In the genomic region with DNA sequence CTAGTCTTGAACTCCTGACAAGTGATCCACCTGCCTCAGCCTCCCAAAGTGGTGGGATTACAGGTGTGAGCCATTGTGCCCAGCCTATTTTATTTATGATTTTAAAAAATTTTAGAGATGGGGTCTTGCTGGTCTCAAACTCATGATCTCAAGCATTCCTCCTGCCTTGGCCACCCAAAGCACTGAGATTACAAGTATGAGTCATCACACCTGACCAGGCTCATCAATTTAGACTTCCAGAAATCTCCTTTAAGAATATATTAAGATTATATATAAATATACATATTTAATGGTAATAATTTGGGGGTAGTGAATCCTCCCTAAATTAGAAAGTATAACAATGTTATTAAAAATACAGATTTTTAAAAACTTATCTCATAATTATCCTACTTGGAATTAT, we compare ENCODE assay signal across 20 cellular contexts. TPM values are rescaled to one million over a fixed set of nuclear protein-coding genes. Genes with fewer than 3 reads are reported as not detected.
A peak's percentile ranks its signal among the peaks of the same experiment; 100 is the strongest.
DNase-seq lines count a peak whose midpoint lies in the region; ATAC-seq and TF ChIP-seq lines count a peak whose summit lies in the region.
"Had no signal": no experiment of that assay in that cellular context is flagged by ENCODE, and none has a peak within 500 bp of the region (broad histone marks: within the 10 kb centered on the region; RNA-seq: fewer than 3 reads in every experiment).

No MANE protein-coding gene starts in this region.

- H3K4me3 ChIP-seq in heart left ventricle (no peak overlapping the region), breast epithelium (no peak overlapping the region), sigmoid colon (no peak overlapping the region), vagina (no peak overlapping the region)

- ATAC-seq in heart left ventricle (no peak), left ventricle myocardium superior (no peak)
- no peak for ATAC-seq in activated CD8-positive, alpha-beta T cell treated with anti-CD3 and anti-CD28 coated beads for 36 hours
- ATAC-seq: HepG2, PC-3, SK-N-SH treated with all-trans-retinoic acid at 6 μM for 48 hours had no signal

- intact Hi-C loops in heart left ventricle (cut with DNase I) (loop anchor here in 2 of 10 donors (2.0 kb wide), 2 partner anchors 15 to 21 kb away; no protein-coding TSS in a partner anchor), left ventricle myocardium superior (cut with micrococcal nuclease) (no loop called here), breast epithelium (cut with DNase I; ENCODE audit: low total_unique reads) (no loop called here), sigmoid colon (cut with DNase I) (loop anchor here (5.0 kb wide), 1 partner anchor 82 kb away; the partner anchor contains the start of gene DLD), vagina (cut with DNase I) (no loop called here)
- intact Hi-C loops in activated CD8-positive, alpha-beta T cell treated with anti-CD3 and anti-CD28 coated beads for 36 hours (cut with micrococcal nuclease): no loop called here

- no peaks in the 10 kb centered on the region for H3K4me1 Mint-ChIP-seq in activated CD8-positive, alpha-beta T cell treated with anti-CD3 and anti-CD28 coated beads for 36 hours (ENCODE audit: low read depth)

- no peak for TF ChIP-seq EP300 in sigmoid colon (IDR thresholded peaks at IDR 0.05)

- H3K4me1 ChIP-seq in heart left ventricle (peaks cover 0 to 64% (median 46%) of the 10 kb centered on the region in 12 donors), breast epithelium (peaks cover 0 to 4% of the 10 kb centered on the region in 2 donors), sigmoid colon (peaks cover 0 to 38% (median 27%) of the 10 kb centered on the region in 4 donors), vagina (peaks cover 31% of the 10 kb centered on the region)

- no peaks in the 10 kb centered on the region for H3K9me3 ChIP-seq in heart left ventricle
- H3K9me3 ChIP-seq in breast epithelium: no peaks in the 10 kb centered on the region
- no peaks in the 10 kb centered on the region for H3K9me3 ChIP-seq in sigmoid colon
- H3K9me3 ChIP-seq in vagina: no peaks in the 10 kb centered on the region
- H3K9me3 ChIP-seq: Caco-2 had no signal

- H3K36me3 ChIP-seq in heart left ventricle (peaks cover 0 to 77% (median 40%) of the 10 kb centered on the region in 9 donors), breast epithelium (peaks cover 8% of the 10 kb centered on the region), sigmoid colon (peaks cover 13 to 87% (median 39%) of the 10 kb centered on the region in 4 donors), vagina (peaks cover 0 to 14% of the 10 kb centered on the region in 2 donors)

- no peak for DNase-seq in heart left ventricle
- no peak for DNase-seq in left ventricle myocardium superior
- no peak for DNase-seq in breast epithelium (ENCODE audit: low spot score in 2 of 2)
- DNase-seq in sigmoid colon: no peak
- no peak for DNase-seq in vagina (ENCODE audit: extremely low spot score in 2 of 2)
- DNase-seq in activated naive CD4-positive, alpha-beta T cell treated with Interleukin-2 at 50 U/mL for 16 hours: no peak
- no peak for DNase-seq in activated CD8-positive, alpha-beta T cell treated with anti-CD3 and anti-CD28 coated beads for 36 hours
- DNase-seq in NCI-H1436 (lab: John Stamatoyannopoulos, UW): no peak
- DNase-seq: 8988T, Caco-2, DMS53, H7, Karpas-422, MV-4-11, NCI-H1436 treated with DMSO at 0.1 percent for 48 hours, NCI-H2081, NCI-H226, PC-3 had no signal

- H3K36me3 Mint-ChIP-seq in activated CD8-positive, alpha-beta T cell treated with anti-CD3 and anti-CD28 coated beads for 36 hours (ENCODE audit: low read depth): no peaks in the 10 kb centered on the region

- H3K27ac Mint-ChIP-seq in activated CD8-positive, alpha-beta T cell treated with anti-CD3 and anti-CD28 coated beads for 36 hours: no peak overlapping the region

- TF ChIP-seq POLR2A in heart left ventricle (IDR thresholded peaks at IDR 0.05): no peak
- no peak for TF ChIP-seq POLR2A in breast epithelium (IDR thresholded peaks at IDR 0.05)
- no peak for TF ChIP-seq POLR2A in sigmoid colon (IDR thresholded peaks at IDR 0.05)
- no peak for TF ChIP-seq POLR2A in vagina (IDR thresholded peaks at IDR 0.05)

- H3K27me3 Mint-ChIP-seq in activated CD8-positive, alpha-beta T cell treated with anti-CD3 and anti-CD28 coated beads for 36 hours: peaks cover 1% of the 10 kb centered on the region

- H3K9me3 Mint-ChIP-seq in activated CD8-positive, alpha-beta T cell treated with anti-CD3 and anti-CD28 coated beads for 36 hours: no peaks in the 10 kb centered on the region

- no peak overlapping the region for H3K4me3 Mint-ChIP-seq in activated CD8-positive, alpha-beta T cell treated with anti-CD3 and anti-CD28 coated beads for 36 hours

- POLR2A ChIA-PET in activated CD8-positive, alpha-beta T cell treated with anti-CD3 and anti-CD28 coated beads for 36 hours (lab: Charles Lee): no interaction called here

- CTCF ChIA-PET in activated CD8-positive, alpha-beta T cell treated with anti-CD3 and anti-CD28 coated beads for 36 hours (lab: Charles Lee): no interaction called here

- TF ChIP-seq CTCF in heart left ventricle (IDR thresholded peaks at IDR 0.05) (no peak), breast epithelium (IDR thresholded peaks at IDR 0.05) (no peak), sigmoid colon (IDR thresholded peaks at IDR 0.05) (no peak), vagina (IDR thresholded peaks at IDR 0.05) (no peak)
- no peak for TF ChIP-seq CTCF in activated CD8-positive, alpha-beta T cell treated with anti-CD3 and anti-CD28 coated beads for 36 hours (IDR thresholded peaks at IDR 0.05)

- H3K27me3 ChIP-seq in heart left ventricle (no peaks in the 10 kb centered on the region), breast epithelium (no peaks in the 10 kb centered on the region), sigmoid colon (no peaks in the 10 kb centered on the region), vagina (no peaks in the 10 kb centered on the region)

- H3K27ac ChIP-seq in heart left ventricle (peak overlapping the region in 11 of 12 donors; percentile 22 to 89 (median 71)), breast epithelium (peak overlapping the region; percentile 62 to 78), sigmoid colon (peak overlapping the region; percentile 62 to 79 (median 69)), vagina (peak overlapping the region; percentile 45)

RNA-seq across cellular contexts. Expression of gene LAMB1, which starts 29.1 kb away (rescaled TPM):
- 100 to 1,000 TPM in 2 of 9 donors, 10 to 100 TPM in 7; 29.1 to 121 (median 58.0) TPM for total RNA-seq in heart left ventricle
- 10 to 100 TPM; 51.6 to 53.2 TPM for polyA plus RNA-seq in heart left ventricle
- 56.1 TPM for total RNA-seq in left ventricle myocardium superior
- total RNA-seq in breast epithelium: 100 to 1,000 TPM; 115 to 324 (median 300) TPM
- total RNA-seq in sigmoid colon: 100 to 1,000 TPM; 161 to 246 (median 185) TPM
- 100 to 1,000 TPM in 1 of 3 donors, 10 to 100 TPM in 2; 16.9 to 103 (median 22.8) TPM for polyA plus RNA-seq in sigmoid colon
- total RNA-seq in vagina: 152 TPM
- total RNA-seq in activated CD8-positive, alpha-beta T cell treated with anti-CD3 and anti-CD28 coated beads for 36 hours: under 1 TPM; 0.20 to 0.36 TPM

Comparison
In these comparisons a context has a peak if more than half of its experiments do, and no peak if none do; other contexts are left out.
1. RNA of gene LAMB1, which starts 29.1 kb away (total RNA-seq): 115 to 324 TPM in breast epithelium, 161 to 246 TPM in sigmoid colon, 152 TPM in vagina (single experiment), 29.1 to 121 TPM in heart left ventricle and 56.1 TPM in left ventricle myocardium superior (single experiment); 0.20 to 0.36 TPM in activated CD8-positive, alpha-beta T cell treated with anti-CD3 and anti-CD28 coated beads for 36 hours; every median in the first group is over 10 times any median in the second.
2. Peak in every context shown above with its lines, with median percentiles within 50 percentile points of each other: H3K27ac ChIP-seq.